ENCODE assay signal across 1 cellular context in genomic region chr6:3265671-3266070, GRCh38.
TF ChIP-seq lines count a peak whose summit lies in the region.

No MANE protein-coding gene starts in this region.

TF ChIP-seq in IMR-90, 13 proteins besides CTCF, POLR2A, EP300 and RAD21:
- TF ChIP-seq USF2 (IDR thresholded peaks at IDR 0.05; ENCODE audit: low read depth, low read length), result no peak
